Comparison of ENCODE assay signal across 15 cellular contexts in genomic region chr4:152166567-152166966, GRCh38.
DNase-seq lines count a peak whose midpoint lies in the region; FAIRE-seq and TF ChIP-seq lines count a peak whose summit lies in the region.
"Had no signal": no experiment of that assay in that cellular context is flagged by ENCODE, and none has a peak within 500 bp of the region (broad histone marks: within the 10 kb centered on the region; RNA-seq: fewer than 3 reads in every experiment).

No MANE protein-coding gene starts in this region.

- no peak overlapping the region for H2AFZ ChIP-seq in H1 (ENCODE audit: low read length)

- H2BK120ac ChIP-seq in H1 (replicated peaks; ENCODE audit: low read depth, low read length): no peak overlapping the region

- FAIRE-seq in H1 (lab: Jason Lieb, UNC): peak; percentile 52

- H3K4me1 Mint-ChIP-seq in neural crest cell: no peaks in the 10 kb centered on the region

- no peaks in the 10 kb centered on the region for H3K79me2 ChIP-seq in H1 (ENCODE audit: control insufficient read depth in 1 of 2, insufficient read depth in 2 of 2, low read length in 2 of 2)

- no peaks in the 10 kb centered on the region for H3K79me1 ChIP-seq in H1 (ENCODE audit: low read depth, low read length)

- H3K27me3 Mint-ChIP-seq in neural crest cell (ENCODE audit: low read depth): peaks cover 25% of the 10 kb centered on the region

- TF ChIP-seq CTCF in H1 (IDR thresholded peaks at IDR 0.05; ENCODE audit: control extremely low read depth in 1 of 3, insufficient read depth in 1 of 3, low read depth in 1 of 3, low read length in 3 of 3) (no peak), neural crest cell (conservative IDR thresholded peaks at IDR 0.05) (no peak)

- DNase-seq in SIG-M5 treated with dmso at 0.1 percent for 504 hours (lab: John Stamatoyannopoulos, UW; ENCODE audit: unreplicated experiment) (peak; percentile 2), SIG-M5 (lab: John Stamatoyannopoulos, UW) (no peak), MV-4-11 (lab: John Stamatoyannopoulos, UW) (peak; percentile 17), H1 (ENCODE audit: low read depth in 1 of 2, low spot score in 2 of 2) (peak in 1 of 2 experiments; percentile 68), neural crest cell (ENCODE audit: low read depth, low spot score) (peak; percentile 24), NCI-H526 (lab: John Stamatoyannopoulos, UW) (no peak), NCI-H774 (lab: John Stamatoyannopoulos, UW) (no peak), SKM-1 (lab: John Stamatoyannopoulos, UW; ENCODE audit: unreplicated experiment) (no peak)
- DNase-seq: activated T-cell treated with anti-CD3 and anti-CD28 coated beads for 4 hours, amygdala, lower lobe of right lung, NCI-H226, occipital lobe, transverse colon had no signal

- no peaks in the 10 kb centered on the region for H3K36me3 ChIP-seq in H1 (ENCODE audit: control insufficient read depth in 2 of 4, insufficient read depth in 4 of 4, low read length in 3 of 4)
- H3K36me3 ChIP-seq: lower lobe of right lung, transverse colon had no signal

- no peaks in the 10 kb centered on the region for H3K23me2 ChIP-seq in H1 (ENCODE audit: low read depth, low read length)

- no peak overlapping the region for H2BK12ac ChIP-seq in H1 (ENCODE audit: low read depth, low read length)

- no peak overlapping the region for H4K8ac ChIP-seq in H1 (ENCODE audit: extremely low read depth, insufficient read depth, low read length)

- H3K56ac ChIP-seq in H1 (replicated peaks; ENCODE audit: insufficient read length, low read depth, low read length): no peak overlapping the region

- no peaks in the 10 kb centered on the region for H3K9me3 Mint-ChIP-seq in neural crest cell

- no peak overlapping the region for H4K91ac ChIP-seq in H1 (replicated peaks; ENCODE audit: insufficient read length, low read length)

- CTCF ChIA-PET in H1 (lab: Charles Lee; ENCODE audit: partially characterized antibody): interaction anchor here (1.4 kb wide), 1 partner anchor 121 kb away, joined by 3 read pairs; no protein-coding TSS in a partner anchor

- POLR2A ChIA-PET in H1 (lab: Charles Lee; ENCODE audit: partially characterized antibody): no interaction called here

- no peak overlapping the region for H3K14ac ChIP-seq in H1 (ENCODE audit: insufficient read length)

- TF ChIP-seq EP300 in H1 (IDR thresholded peaks at IDR 0.05; ENCODE audit: borderline replicate concordance in 1 of 2, low read depth in 2 of 2, low read length in 2 of 2): no peak

- no peak overlapping the region for H3K4ac ChIP-seq in H1 (replicated peaks; ENCODE audit: insufficient read length, low read depth, low read length)

- WGBS in H1 (ENCODE audit: extremely low coverage in 1 of 2, insufficient coverage in 1 of 2, insufficient read length in 1 of 2, insufficient replicate concordance in 2 of 2, low coverage in 1 of 2, low lambda C conversion rate in 2 of 2, missing lambda C conversion rate in 1 of 2), 2 experiments: 67% methylated on average over 6 of the region's 6 CpGs; no CpG with 5 or more reads in 1 of the 2 experiments

- no peak overlapping the region for H3K9ac ChIP-seq in H1 (replicated peaks in 1 of 4; ENCODE audit: extremely low read depth in 1 of 4, low read depth in 3 of 4, low read length in 3 of 4)

- no peak for TF ChIP-seq POLR2A in H1 (IDR thresholded peaks at IDR 0.05; ENCODE audit: control extremely low read depth in 1 of 2, low read depth in 2 of 2, low read length in 2 of 2)

- no peak overlapping the region for H4K5ac ChIP-seq in H1 (ENCODE audit: insufficient read length, low read depth, low read length)

- no peaks in the 10 kb centered on the region for H3K27me3 ChIP-seq in H1 (replicated peaks in 1 of 4; ENCODE audit: control insufficient read depth in 3 of 4, extremely low read depth in 1 of 4, insufficient read depth in 3 of 4, low read length in 3 of 4)
- H3K27me3 ChIP-seq: transverse colon had no signal

- H3K4me3 Mint-ChIP-seq in neural crest cell: no peak overlapping the region

- H3K9me3 ChIP-seq in H1 (ENCODE audit: insufficient read depth in 2 of 2, low read depth in 1 of 2, low read length in 1 of 2): no peaks in the 10 kb centered on the region
- H3K9me3 ChIP-seq: lower lobe of right lung, transverse colon had no signal

- H3K4me1 ChIP-seq in H1 (replicated peaks in 1 of 4; ENCODE audit: control insufficient read depth in 3 of 4, insufficient read depth in 4 of 4, low read length in 3 of 4): peaks cover 3 to 19% (median 10%) of the 10 kb centered on the region in 4 experiments
- H3K4me1 ChIP-seq: lower lobe of right lung, transverse colon had no signal

- no peak overlapping the region for H2BK15ac ChIP-seq in H1 (ENCODE audit: low read length)

- 0 out of 4 replicates have a peak, but pooled peaks of 1 of the 2 experiments have one; percentile 5 for TF ChIP-seq RAD21 in H1 (IDR thresholded peaks at IDR 0.05 in 1 of 2, conservative IDR thresholded peaks at IDR 0.05 in 1 of 2; ENCODE audit: low read depth in 2 of 2, low read length in 2 of 2)

- no peak overlapping the region for H2BK5ac ChIP-seq in H1 (ENCODE audit: low read depth, low read length)

- no peak overlapping the region for H3K23ac ChIP-seq in H1 (ENCODE audit: insufficient read length)

- no peak overlapping the region for H3K4me2 ChIP-seq in H1 (ENCODE audit: insufficient read depth in 1 of 2, low read depth in 2 of 2, low read length in 2 of 2)

- H3K36me3 Mint-ChIP-seq in neural crest cell (ENCODE audit: low read depth): no peaks in the 10 kb centered on the region

- H3K4me3 ChIP-seq in H1 (ENCODE audit: extremely low read depth in 1 of 4, insufficient read depth in 2 of 4, low read depth in 3 of 4, low read length in 4 of 4): no peak overlapping the region
- H3K4me3 ChIP-seq: lower lobe of right lung, transverse colon had no signal

- H2BK20ac ChIP-seq in H1 (ENCODE audit: low read length): no peak overlapping the region; the same call in 1 of the 2 replicates

- H3K27ac ChIP-seq in H1 (ENCODE audit: low read depth, low read length): no peak overlapping the region
- H3K27ac ChIP-seq: lower lobe of right lung, transverse colon, VCaP had no signal

- no peaks in the 10 kb centered on the region for H4K20me1 ChIP-seq in H1 (replicated peaks in 1 of 2; ENCODE audit: control insufficient read depth in 1 of 2, insufficient read depth in 2 of 2, low read length in 2 of 2)

- H3K27ac Mint-ChIP-seq in neural crest cell (ENCODE audit: unreplicated experiment): no peak overlapping the region

- no peak overlapping the region for H3K18ac ChIP-seq in H1 (ENCODE audit: extremely low read depth, low read length)

- H2AK5ac ChIP-seq in H1 (ENCODE audit: low read depth, low read length): no peak overlapping the region

TF ChIP-seq in H1, 55 proteins besides CTCF, POLR2A, EP300 and RAD21:
- TF ChIP-seq ATF2 (IDR thresholded peaks at IDR 0.05; ENCODE audit: low read length): peak; percentile 84
- peak; percentile 96 for TF ChIP-seq MAX (IDR thresholded peaks at IDR 0.05)
- peak; percentile 91 for TF ChIP-seq CEBPB (IDR thresholded peaks at IDR 0.05; ENCODE audit: low read depth, low read length)
- TF ChIP-seq HDAC2 (IDR thresholded peaks at IDR 0.05; ENCODE audit: borderline replicate concordance in 1 of 2, low read depth in 2 of 2, low read length in 2 of 2): no peak
- no peak for TF ChIP-seq TAF1 (IDR thresholded peaks at IDR 0.05; ENCODE audit: low read depth, low read length)
- TF ChIP-seq SIN3A (conservative IDR thresholded peaks at IDR 0.05 in 1 of 2, IDR thresholded peaks at IDR 0.05 in 1 of 2; ENCODE audit: low read depth in 1 of 2, low read length in 2 of 2): peak; percentile 91 to 95
- peak; percentile 84 for TF ChIP-seq CREB1 (IDR thresholded peaks at IDR 0.05)
TF ChIP-seq in H1: peak in this region for 5.

Comparison
In these comparisons a context has a peak if more than half of its experiments do, and no peak if none do; other contexts are left out.
1. DNase-seq: peak in SIG-M5 treated with dmso at 0.1 percent for 504 hours (single experiment), MV-4-11 (single experiment) and neural crest cell (single experiment); none in SIG-M5 (single experiment), NCI-H526 (0 of 2), NCI-H774 (single experiment) and SKM-1 (single experiment).